10 cellular contexts compared by ENCODE assay signal in genomic region chr6:99138445-99138844, GRCh38.
"Had no signal": no experiment of that assay in that cellular context is flagged by ENCODE, and none has a peak within 500 bp of the region (broad histone marks: within the 10 kb centered on the region; RNA-seq: fewer than 3 reads in every experiment).

No MANE protein-coding gene starts in this region.

- DNase-seq: activated B cell treated with CpG ODN at 0.5 μM for 24 hours; activated CD4-positive, alpha-beta T cell treated with anti-CD3 and anti-CD28 coated beads, Interleukin-2, amount 50 U/mL, for 4 hours; activated gamma-delta T cell; activated T-cell treated with anti-CD3 and anti-CD28 coated beads, Interleukin-2, amount 50 U/mL, for 24 hours; amygdala; kidney; ovary; stimulated activated CD4-positive, alpha-beta T cell treated with anti-CD3 and anti-CD28 coated beads, Interleukin-4, amount 100 ng/mL, for 1 hour; stimulated activated CD8-positive, alpha-beta memory T cell treated with anti-CD3 and anti-CD28 coated beads, Interleukin-4, amount 100 ng/mL, for 48 hours; stimulated activated naive CD8-positive, alpha-beta T cell treated with anti-CD3 and anti-CD28 coated beads, Interleukin-15, Interleukin-2, amounts not matched to agents 100 U/mL and 50 U/mL, for 24 hours had no signal

- ATAC-seq: stimulated activated naive CD8-positive, alpha-beta T cell treated with anti-CD3 and anti-CD28 coated beads, Interleukin-15, Interleukin-2, amounts not matched to agents 100 U/mL and 50 U/mL, for 24 hours had no signal
